Comparison of ENCODE assay signal across 16 cellular contexts in genomic region chr5:171924493-171925122, GRCh38.
"Had no signal": no experiment of that assay in that cellular context is flagged by ENCODE, and none has a peak within 500 bp of the region (broad histone marks: within the 10 kb centered on the region; RNA-seq: fewer than 3 reads in every experiment).

No MANE protein-coding gene starts in this region.

- H2AFZ ChIP-seq: hepatocyte had no signal

- H3K27ac Mint-ChIP-seq: activated CD4-positive, alpha-beta T cell treated with anti-CD3 and anti-CD28 coated beads for 36 hours; activated CD8-positive, alpha-beta T cell treated with anti-CD3 and anti-CD28 coated beads, Interleukin-2, amount 10 ng/mL, durations not matched to agents 7 days and 5 days; activated naive CD4-positive, alpha-beta T cell treated with anti-CD3 and anti-CD28 coated beads for 36 hours; T-helper 2 cell treated with Interferon-gamma antibody and Interleukin-4, amounts not matched to agents 5 μg/mL and 100 μg/mL, for 36 hours had no signal

- H3K4me2 ChIP-seq: hepatocyte had no signal

- H3K4me3 ChIP-seq: adrenal gland, coronary artery, hepatocyte, lung, psoas muscle, stomach had no signal

- H3K36me3 Mint-ChIP-seq: natural killer cell had no signal

- DNase-seq: activated CD4-positive, alpha-beta T cell treated with anti-CD3 and anti-CD28 coated beads for 36 hours; activated CD8-positive, alpha-beta memory T cell treated with anti-CD3 and anti-CD28 coated beads, Interleukin-2, amount 50 U/mL, for 48 hours; activated CD8-positive, alpha-beta T cell treated with anti-CD3 and anti-CD28 coated beads, Interleukin-2, amount 10 ng/mL, durations not matched to agents 7 days and 5 days; activated naive CD4-positive, alpha-beta T cell treated with anti-CD3 and anti-CD28 coated beads for 36 hours; adrenal gland; central memory CD4-positive, alpha-beta T cell; effector CD4-positive, alpha-beta T cell; natural killer cell; occipital lobe; psoas muscle; stimulated activated CD4-positive, alpha-beta T cell treated with anti-CD3 and anti-CD28 coated beads, Interleukin-4, amount 100 ng/mL, for 24 hours; stomach had no signal

- ATAC-seq: activated CD4-positive, alpha-beta T cell treated with anti-CD3 and anti-CD28 coated beads for 36 hours; activated CD8-positive, alpha-beta T cell treated with anti-CD3 and anti-CD28 coated beads, Interleukin-2, amount 10 ng/mL, durations not matched to agents 7 days and 5 days; natural killer cell; psoas muscle had no signal

- H3K4me1 ChIP-seq: adrenal gland had no signal

- H3K9me3 ChIP-seq: adrenal gland, psoas muscle had no signal

- H3K4me3 Mint-ChIP-seq: activated CD4-positive, alpha-beta T cell treated with anti-CD3 and anti-CD28 coated beads for 36 hours; activated CD8-positive, alpha-beta T cell treated with anti-CD3 and anti-CD28 coated beads, Interleukin-2, amount 10 ng/mL, durations not matched to agents 7 days and 5 days; activated naive CD4-positive, alpha-beta T cell treated with anti-CD3 and anti-CD28 coated beads for 36 hours; natural killer cell; T-helper 2 cell treated with Interferon-gamma antibody and Interleukin-4, amounts not matched to agents 5 μg/mL and 100 μg/mL, for 36 hours had no signal

- H3K9me3 Mint-ChIP-seq: activated naive CD4-positive, alpha-beta T cell treated with anti-CD3 and anti-CD28 coated beads for 36 hours; natural killer cell; T-helper 2 cell treated with Interferon-gamma antibody and Interleukin-4, amounts not matched to agents 5 μg/mL and 100 μg/mL, for 36 hours had no signal

- H3K27me3 Mint-ChIP-seq: activated CD4-positive, alpha-beta T cell treated with anti-CD3 and anti-CD28 coated beads for 36 hours had no signal

- H3K27ac ChIP-seq: adrenal gland, coronary artery, hepatocyte, psoas muscle, stomach had no signal

- H3K27me3 ChIP-seq: adrenal gland, hepatocyte, stomach had no signal

- H3K36me3 ChIP-seq: adrenal gland, stomach had no signal
